ENCODE assay signal across 11 cellular contexts in genomic region chr2:27584597-27584996, GRCh38. TPM values are rescaled to one million over a fixed set of nuclear protein-coding genes. Genes with fewer than 3 reads are reported as not detected.
DNase-seq lines count a peak whose midpoint lies in the region; ATAC-seq, FAIRE-seq and TF ChIP-seq lines count a peak whose summit lies in the region.
"Had no signal": no experiment of that assay in that cellular context is flagged by ENCODE, and none has a peak within 500 bp of the region (broad histone marks: within the 10 kb centered on the region; RNA-seq: fewer than 3 reads in every experiment).

No MANE protein-coding gene starts in this region.

- ATAC-seq in CD4-positive, alpha-beta T cell (ENCODE audit: poor library complexity), result no peak
- no peak for ATAC-seq in GM18511 (IDR thresholded peaks at IDR 0.05; ENCODE audit: unreplicated experiment)

- POLR2A ChIA-PET in CD4-positive, alpha-beta T cell (lab: Charles Lee), result interaction anchor here (1.2 kb wide), 2 partner anchors 44 to 79 kb away, joined by 3 read pairs; partner anchors contain the start of genes SLC4A1AP and SUPT7L

- H3K36me3 Mint-ChIP-seq in CD4-positive, alpha-beta T cell (ENCODE audit: low read depth), result peaks cover 57% of the 10 kb centered on the region
- peaks cover 18% of the 10 kb centered on the region for H3K36me3 Mint-ChIP-seq in activated naive CD8-positive, alpha-beta T cell
- peaks cover 23% of the 10 kb centered on the region for H3K36me3 Mint-ChIP-seq in mesothelial cell of epicardium

- FAIRE-seq in small intestine (lab: Jason Lieb, UNC), result no peak

- no peaks in the 10 kb centered on the region for H3K27me3 ChIP-seq in CD4-positive, alpha-beta T cell (ENCODE audit: control insufficient read depth, insufficient read depth, low read length)
- H3K27me3 ChIP-seq in small intestine (ENCODE audit: control insufficient read depth in 2 of 2, insufficient read depth in 2 of 2, low read length in 2 of 2) (no peaks in the 10 kb centered on the region), WERI-Rb-1 (ENCODE audit: insufficient read depth, low read depth, severe bottlenecking) (no peaks in the 10 kb centered on the region)

- H3K4me3 ChIP-seq in HFF-Myc (replicated peaks; ENCODE audit: low read depth, low read length) (peak overlapping the region; percentile 91), small intestine (ENCODE audit: low read depth in 1 of 2, low read length in 2 of 2) (no peak overlapping the region), WERI-Rb-1 (ENCODE audit: low read depth, low read length) (no peak overlapping the region)

- CTCF ChIA-PET in CD4-positive, alpha-beta T cell (lab: Charles Lee), result no interaction called here

- H3K27ac Mint-ChIP-seq in CD4-positive, alpha-beta T cell, result peak overlapping the region; percentile 92
- peak overlapping the region; percentile 84 for H3K27ac Mint-ChIP-seq in activated naive CD8-positive, alpha-beta T cell
- no peak overlapping the region for H3K27ac Mint-ChIP-seq in mesothelial cell of epicardium

- no peaks in the 10 kb centered on the region for H3K27me3 Mint-ChIP-seq in CD4-positive, alpha-beta T cell
- no peaks in the 10 kb centered on the region for H3K27me3 Mint-ChIP-seq in activated naive CD8-positive, alpha-beta T cell
- peaks cover 6% of the 10 kb centered on the region for H3K27me3 Mint-ChIP-seq in mesothelial cell of epicardium (ENCODE audit: low read depth)

- peaks cover 6 to 10% of the 10 kb centered on the region in 2 donors for H3K4me1 ChIP-seq in small intestine (ENCODE audit: control insufficient read depth in 2 of 2, insufficient read depth in 1 of 2, low read depth in 1 of 2, low read length in 1 of 2)

- no peak for TF ChIP-seq CTCF in CD4-positive, alpha-beta T cell (IDR thresholded peaks at IDR 0.05)
- TF ChIP-seq CTCF in HFF-Myc (IDR thresholded peaks at IDR 0.05; ENCODE audit: low read depth, low read length, missing control alignments) (no peak), mesothelial cell of epicardium (IDR thresholded peaks at IDR 0.05; ENCODE audit: unreplicated experiment) (no peak), WERI-Rb-1 (IDR thresholded peaks at IDR 0.05; ENCODE audit: low read depth, low read length) (no peak)

- H3K4me1 Mint-ChIP-seq in CD4-positive, alpha-beta T cell (ENCODE audit: low read depth), result peaks cover 63% of the 10 kb centered on the region
- peaks cover 52% of the 10 kb centered on the region for H3K4me1 Mint-ChIP-seq in activated naive CD8-positive, alpha-beta T cell (ENCODE audit: low read depth)
- H3K4me1 Mint-ChIP-seq in mesothelial cell of epicardium, result peaks cover 25% of the 10 kb centered on the region

- H3K9me3 Mint-ChIP-seq in CD4-positive, alpha-beta T cell, result peaks cover 4% of the 10 kb centered on the region
- H3K9me3 Mint-ChIP-seq in activated naive CD8-positive, alpha-beta T cell (ENCODE audit: low read depth), result peaks cover 1% of the 10 kb centered on the region
- peaks cover 28% of the 10 kb centered on the region for H3K9me3 Mint-ChIP-seq in mesothelial cell of epicardium

- intact Hi-C loops in CD4-positive, alpha-beta T cell (cut with DNase I, micrococcal nuclease), result loop anchor here in 1 of 2 experiments (5.0 to 10.0 kb wide), 5 partner anchors 43 to 262 kb away; partner anchors contain the start of genes CCDC121, GPN1, MPV17 and MRPL33

- no peak overlapping the region for H3K27ac ChIP-seq in CD4-positive, alpha-beta T cell (ENCODE audit: low read depth, low read length)
- H3K27ac ChIP-seq in small intestine (ENCODE audit: low read depth in 1 of 2, low read length in 1 of 2), result no peak overlapping the region
- H3K27ac ChIP-seq in WERI-Rb-1, result no peak overlapping the region

- H3K36me3 ChIP-seq in small intestine (ENCODE audit: control insufficient read depth in 2 of 2, insufficient read depth in 2 of 2, low read length in 2 of 2), result no peaks in the 10 kb centered on the region
- peaks cover 3% of the 10 kb centered on the region; the same call in 1 of the 2 replicates for H3K36me3 ChIP-seq in WERI-Rb-1

- H3K9me3 ChIP-seq in CD4-positive, alpha-beta T cell (ENCODE audit: control insufficient read depth, low read length), result peaks cover 4% of the 10 kb centered on the region
- H3K9me3 ChIP-seq in small intestine (ENCODE audit: control insufficient read depth, low read depth), result no peaks in the 10 kb centered on the region
- H3K9me3 ChIP-seq in WERI-Rb-1 (ENCODE audit: severe bottlenecking), result peaks cover 8% of the 10 kb centered on the region

- H3K4me3 Mint-ChIP-seq in CD4-positive, alpha-beta T cell, result peak overlapping the region; percentile 94
- H3K4me3 Mint-ChIP-seq in activated naive CD8-positive, alpha-beta T cell, result peak overlapping the region; percentile 99
- H3K4me3 Mint-ChIP-seq in mesothelial cell of epicardium, result peak overlapping the region; percentile 87

- WGBS in small intestine, 3 donors, result 82 to 90% (median 86%) methylated on average over 3 of the region's 3 CpGs

- no peak for DNase-seq in CD4-positive, alpha-beta T cell
- DNase-seq in HFF-Myc (ENCODE audit: extremely low read depth, low read depth), result no peak
- DNase-seq in mesothelial cell of epicardium (ENCODE audit: low spot score in 2 of 2, unreplicated experiment in 2 of 2), result no peak
- DNase-seq in small intestine, result no peak
- no peak for DNase-seq in OCI-M1 (lab: John Stamatoyannopoulos, UW)
- DNase-seq in WERI-Rb-1, result no peak
- DNase-seq: activated naive CD4-positive, alpha-beta T cell; EL; stimulated activated naive CD4-positive, alpha-beta T cell had no signal

RNA-seq across cellular contexts. Expression of gene ZNF512, which starts 1.8 kb away (rescaled TPM):
- total RNA-seq in CD4-positive, alpha-beta T cell, result 10 to 100 TPM; 13.6 to 14.1 TPM
- total RNA-seq in mesothelial cell of epicardium, result 65.6 to 75.1 TPM (median 72.8 TPM) in 3 replicates
- 10 to 100 TPM in 1 of 3 donors, 1 to 10 TPM in 2; 3.4 to 10.0 (median 4.3) TPM for polyA plus RNA-seq in small intestine

RNA-seq across cellular contexts. Expression of gene CCDC121, which starts 44.2 kb away (rescaled TPM):
- total RNA-seq in CD4-positive, alpha-beta T cell, result under 1 TPM; 0.47 to 0.91 TPM
- 4.6 to 5.2 TPM (median 4.9 TPM) in 3 replicates for total RNA-seq in mesothelial cell of epicardium
- polyA plus RNA-seq in small intestine, result 1 to 10 TPM in 2 of 3 donors, under 1 TPM in 1; 0.54 to 2.0 (median 1.1) TPM

RNA-seq across cellular contexts. Expression of gene GPN1, which starts 44.3 kb away (rescaled TPM):
- 10 to 100 TPM; 24.6 to 28.1 TPM for total RNA-seq in CD4-positive, alpha-beta T cell
- 32.4 to 36.7 TPM (median 36.3 TPM) in 3 replicates for total RNA-seq in mesothelial cell of epicardium
- 10 to 100 TPM; 21.9 to 36.5 (median 30.6) TPM for polyA plus RNA-seq in small intestine
